Comparison of ENCODE assay signal across 16 cellular contexts in genomic region chr2:28654981-28655322, GRCh38.
DNase-seq lines count a peak whose midpoint lies in the region; ATAC-seq and TF ChIP-seq lines count a peak whose summit lies in the region.
"Had no signal": no experiment of that assay in that cellular context is flagged by ENCODE, and none has a peak within 500 bp of the region (broad histone marks: within the 10 kb centered on the region; RNA-seq: fewer than 3 reads in every experiment).

No MANE protein-coding gene starts in this region.

- H3K36me3 ChIP-seq in muscle layer of duodenum (ENCODE audit: control insufficient read depth in 1 of 2, insufficient read depth in 2 of 2, low read length in 2 of 2) (no peaks in the 10 kb centered on the region), upper lobe of right lung (no peaks in the 10 kb centered on the region)
- H3K36me3 ChIP-seq: cardiac muscle cell had no signal

- intact Hi-C loops in right cardiac atrium (cut with DNase I): no loop called here
- intact Hi-C loops in cardiac septum (cut with DNase I): no loop called here
- intact Hi-C loops in upper lobe of right lung (cut with DNase I): no loop called here

- no peak for TF ChIP-seq CTCF in upper lobe of right lung (IDR thresholded peaks at IDR 0.05)

- H3K27me3 ChIP-seq in right cardiac atrium (ENCODE audit: control insufficient read depth, insufficient read depth): no peaks in the 10 kb centered on the region
- no peaks in the 10 kb centered on the region for H3K27me3 ChIP-seq in muscle layer of duodenum (ENCODE audit: low read depth, low read length)
- no peaks in the 10 kb centered on the region for H3K27me3 ChIP-seq in upper lobe of right lung
- H3K27me3 ChIP-seq: cardiac muscle cell had no signal

- H3K27ac ChIP-seq in right cardiac atrium (ENCODE audit: low read length) (no peak overlapping the region), epithelial cell of prostate (peak overlapping the region; percentile 23), muscle layer of duodenum (ENCODE audit: low read length) (peak overlapping the region; percentile 47), upper lobe of right lung (no peak overlapping the region)
- H3K27ac ChIP-seq: cardiac muscle cell had no signal

- WGBS in right cardiac atrium: 19% methylated on average over 2 of the region's 2 CpGs

- H3K9me3 ChIP-seq in right cardiac atrium (ENCODE audit: control insufficient read depth, low read length) (no peaks in the 10 kb centered on the region), muscle layer of duodenum (ENCODE audit: control insufficient read depth in 1 of 2, low read length in 2 of 2) (no peaks in the 10 kb centered on the region), upper lobe of right lung (no peaks in the 10 kb centered on the region)

- no peak overlapping the region for H3K4me3 ChIP-seq in right cardiac atrium (ENCODE audit: low read length)
- H3K4me3 ChIP-seq in muscle layer of duodenum (ENCODE audit: low read depth in 1 of 2, low read length in 2 of 2): no peak overlapping the region
- no peak overlapping the region for H3K4me3 ChIP-seq in upper lobe of right lung
- H3K4me3 ChIP-seq: cardiac muscle cell had no signal

- peak; percentile 33 to 70 for ATAC-seq in right cardiac atrium
- no peak for ATAC-seq in upper lobe of right lung
- no peak for ATAC-seq in HG02840 (IDR thresholded peaks at IDR 0.05; ENCODE audit: low FRiP score, unreplicated experiment)
- no peak for ATAC-seq in esophagus mucosa
- ATAC-seq: naive thymus-derived CD4-positive, alpha-beta T cell; WTC11 had no signal

- H3K4me1 ChIP-seq in right cardiac atrium (ENCODE audit: control insufficient read depth, insufficient read depth, low read length): no peaks in the 10 kb centered on the region
- peaks cover 17 to 20% of the 10 kb centered on the region in 2 donors for H3K4me1 ChIP-seq in muscle layer of duodenum (ENCODE audit: control insufficient read depth in 1 of 2, insufficient read depth in 2 of 2, low read length in 2 of 2)
- H3K4me1 ChIP-seq in upper lobe of right lung: peaks cover 5% of the 10 kb centered on the region

- DNase-seq in right cardiac atrium (no peak), cardiac septum (ENCODE audit: low spot score) (no peak), epithelial cell of prostate (ENCODE audit: low read depth, low spot score) (no peak), upper lobe of right lung (no peak), T-helper 9 cell (no peak)
- DNase-seq: CD4-positive, alpha-beta T cell; EL; hypothalamus; Karpas-422; NCI-H2171 treated with DMSO at 0.1 percent for 48 hours had no signal

Comparison
In these comparisons a context has a peak if more than half of its experiments do, and no peak if none do; other contexts are left out.
1. ATAC-seq: peak in right cardiac atrium (2 of 2); none in upper lobe of right lung (single experiment), HG02840 (single experiment) and esophagus mucosa (single experiment).
2. H3K27ac ChIP-seq: peak in epithelial cell of prostate (single experiment) and muscle layer of duodenum (single experiment); none in right cardiac atrium (single experiment) and upper lobe of right lung (single experiment).